Comparison of ENCODE assay signal across 6 cellular contexts in the genomic region with DNA sequence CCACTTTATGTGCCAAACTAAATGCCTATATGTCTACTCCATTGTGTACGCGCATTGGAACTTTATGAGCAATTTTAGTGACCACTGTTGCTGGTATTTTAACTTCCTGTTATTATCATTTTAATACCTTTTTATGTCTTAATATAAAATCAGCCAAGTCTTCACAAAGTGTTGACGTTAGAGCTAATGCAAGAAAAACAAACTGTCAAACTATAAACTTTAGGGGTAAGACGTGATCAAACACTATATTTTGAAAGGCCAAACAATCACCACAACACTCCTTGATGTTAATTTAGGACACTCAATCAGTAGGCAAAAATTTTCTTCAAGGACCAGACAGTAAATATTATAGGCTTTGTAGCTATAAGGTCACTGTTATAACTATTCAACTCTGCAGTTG.
"Had no signal": no experiment of that assay in that cellular context is flagged by ENCODE, and none has a peak within 500 bp of the region (broad histone marks: within the 10 kb centered on the region; RNA-seq: fewer than 3 reads in every experiment).

No MANE protein-coding gene starts in this region.

- H3K27ac ChIP-seq: HL-60, KMS-11 had no signal

- DNase-seq: IMR-90, KBM-7, KG1 had no signal

- H3K4me3 ChIP-seq: K562 had no signal
